ENCODE assay signal across 1 cellular context in genomic region chr1:54053745-54054437, GRCh38.
TF ChIP-seq lines count a peak whose summit lies in the region.

No MANE protein-coding gene starts in this region.

TF ChIP-seq in HCT116, 20 proteins besides CTCF, POLR2A, EP300 and RAD21 (continued from another document):
- TF ChIP-seq ZBTB33 (IDR thresholded peaks at IDR 0.05; ENCODE audit: extremely low read depth, insufficient replicate concordance, low read length), result no peak
- no peak for TF ChIP-seq JUND (IDR thresholded peaks at IDR 0.05)
- TF ChIP-seq CBX3 (IDR thresholded peaks at IDR 0.05; ENCODE audit: low read depth), result no peak
- TF ChIP-seq POLR2AphosphoS5 (IDR thresholded peaks at IDR 0.05; ENCODE audit: low read depth, low read length), result no peak
- no peak for TF ChIP-seq ZNF274 (IDR thresholded peaks at IDR 0.05; ENCODE audit: low read depth, low read length)
- TF ChIP-seq EZH2 (IDR thresholded peaks at IDR 0.05), result no peak
- TF ChIP-seq SP1 (IDR thresholded peaks at IDR 0.05; ENCODE audit: low read depth), result no peak
- TF ChIP-seq ATF3 (IDR thresholded peaks at IDR 0.05), result no peak
- TF ChIP-seq ELF1 (IDR thresholded peaks at IDR 0.05; ENCODE audit: borderline replicate concordance, low read depth), result no peak
- no peak for TF ChIP-seq CEBPB (IDR thresholded peaks at IDR 0.05; ENCODE audit: low read depth)
- no peak for TF ChIP-seq YY1 (IDR thresholded peaks at IDR 0.05; ENCODE audit: extremely low read depth, insufficient replicate concordance, low read depth, low read length)
- TF ChIP-seq FOSL1 (IDR thresholded peaks at IDR 0.05; ENCODE audit: low read depth), result no peak
